Comparison of ENCODE assay signal across 1 cellular context in genomic region chr3:83946554-83946953, GRCh38.
TF ChIP-seq lines count a peak whose summit lies in the region.

No MANE protein-coding gene starts in this region.

TF ChIP-seq in GM12878, 131 proteins besides CTCF, POLR2A, EP300 and RAD21 (continued from another document):
- no peak for TF ChIP-seq REST (IDR thresholded peaks at IDR 0.05; ENCODE audit: low read depth, low read length)
- no peak for TF ChIP-seq WRNIP1 (IDR thresholded peaks at IDR 0.05; ENCODE audit: borderline replicate concordance, low read depth, low read length)
- TF ChIP-seq IKZF2 (IDR thresholded peaks at IDR 0.05), result no peak
- no peak for TF ChIP-seq SKIL (IDR thresholded peaks at IDR 0.05; ENCODE audit: low read depth, poor library complexity, severe bottlenecking)
- no peak for TF ChIP-seq PKNOX1 (IDR thresholded peaks at IDR 0.05)
- no peak for TF ChIP-seq CUX1 (IDR thresholded peaks at IDR 0.05; ENCODE audit: insufficient replicate concordance, low read depth, low read length)
- no peak for TF ChIP-seq SREBF2 (IDR thresholded peaks at IDR 0.05; ENCODE audit: low read length)
- TF ChIP-seq ATF3 (IDR thresholded peaks at IDR 0.05; ENCODE audit: borderline replicate concordance, extremely low read depth, low read depth, low read length), result no peak
- TF ChIP-seq BCLAF1 (IDR thresholded peaks at IDR 0.05), result no peak
- no peak for TF ChIP-seq EZH2 (IDR thresholded peaks at IDR 0.05; ENCODE audit: borderline replicate concordance, control insufficient read depth, low read depth, low read length)
- TF ChIP-seq USF2 (IDR thresholded peaks at IDR 0.05; ENCODE audit: borderline replicate concordance, low read depth, low read length), result no peak
